15 cellular contexts compared by ENCODE assay signal in genomic region chr12:122928033-122928890, GRCh38.
DNase-seq lines count a peak whose midpoint lies in the region; ATAC-seq and TF ChIP-seq lines count a peak whose summit lies in the region.
"Had no signal": no experiment of that assay in that cellular context is flagged by ENCODE, and none has a peak within 500 bp of the region (broad histone marks: within the 10 kb centered on the region; RNA-seq: fewer than 3 reads in every experiment).

No MANE protein-coding gene starts in this region.

- H3K27me3 ChIP-seq in BLaER1, result no peaks in the 10 kb centered on the region
- H3K27me3 ChIP-seq in WERI-Rb-1 (ENCODE audit: insufficient read depth, low read depth, severe bottlenecking), result no peaks in the 10 kb centered on the region
- H3K27me3 ChIP-seq: BE2C had no signal

- CTCF ChIA-PET in RWPE1 (lab: Yijun Ruan, JAX), result interaction anchor here (0.6 kb wide), 1 partner anchor 900 kb away, joined by 5 read pairs; no protein-coding TSS in a partner anchor

- POLR2A ChIA-PET in RWPE1 (lab: Yijun Ruan, JAX; ENCODE audit: low non-redundant PET), result no interaction called here

- H3K27ac Mint-ChIP-seq in nephron progenitor cell, result peak overlapping the region; percentile 71
- no peak overlapping the region for H3K27ac Mint-ChIP-seq in stimulated activated effector memory CD8-positive, alpha-beta T cell treated with anti-CD3 and anti-CD28 coated beads, Interleukin-12 subunit alpha, Interleukin-12 subunit beta, amount 100 ng/mL, for 72 hours

- no peaks in the 10 kb centered on the region for H3K36me3 Mint-ChIP-seq in nephron progenitor cell (ENCODE audit: low read depth)
- H3K36me3 Mint-ChIP-seq in stimulated activated effector memory CD8-positive, alpha-beta T cell treated with anti-CD3 and anti-CD28 coated beads, Interleukin-12 subunit alpha, Interleukin-12 subunit beta, amount 100 ng/mL, for 72 hours, result no peaks in the 10 kb centered on the region
- H3K36me3 Mint-ChIP-seq: CD8-positive, alpha-beta memory T cell had no signal

- peaks cover 6% of the 10 kb centered on the region for H3K27me3 Mint-ChIP-seq in nephron progenitor cell (ENCODE audit: low read depth, poor library complexity)
- H3K27me3 Mint-ChIP-seq: CD8-positive, alpha-beta memory T cell had no signal

- peaks cover 38% of the 10 kb centered on the region for H3K4me1 ChIP-seq in BLaER1
- H3K4me1 ChIP-seq: BE2C had no signal

- no peak overlapping the region for H3K9ac ChIP-seq in BLaER1
- H3K9ac ChIP-seq: SK-N-SH had no signal

- no peaks in the 10 kb centered on the region for H3K9me3 Mint-ChIP-seq in nephron progenitor cell
- no peaks in the 10 kb centered on the region for H3K9me3 Mint-ChIP-seq in stimulated activated effector memory CD8-positive, alpha-beta T cell treated with anti-CD3 and anti-CD28 coated beads, Interleukin-12 subunit alpha, Interleukin-12 subunit beta, amount 100 ng/mL, for 72 hours
- H3K9me3 Mint-ChIP-seq: CD8-positive, alpha-beta memory T cell had no signal

- DNase-seq in KBM-7, result peak; percentile 9
- DNase-seq in WERI-Rb-1, result peak; percentile 87
- DNase-seq in nephron progenitor cell, result no peak
- DNase-seq in activated CD4-positive, CD25-positive, alpha-beta regulatory T cell treated with anti-CD3 and anti-CD28 coated beads, Interleukin-2, amount 50 U/mL, for 72 hours, result no peak
- DNase-seq in stimulated activated effector memory CD8-positive, alpha-beta T cell treated with anti-CD3 and anti-CD28 coated beads, Interleukin-12 subunit alpha, Interleukin-12 subunit beta, amount 100 ng/mL, for 72 hours (ENCODE audit: low spot score in 2 of 2), result no peak
- no peak for DNase-seq in RWPE1 (ENCODE audit: low spot score)
- DNase-seq in NCI-H2029 treated with DMSO at 0.1 percent for 48 hours (lab: John Stamatoyannopoulos, UW), result no peak
- DNase-seq: BE2C; CD8-positive, alpha-beta memory T cell; EL; Karpas-422; NCI-H2029; NCI-H524 treated with DMSO at 0.1 percent for 48 hours; SK-N-SH had no signal

- H3K4me2 ChIP-seq in BLaER1, result peak overlapping the region; percentile 38
- H3K4me2 ChIP-seq: SK-N-SH had no signal

- no peak overlapping the region for H3K4me3 Mint-ChIP-seq in nephron progenitor cell
- H3K4me3 Mint-ChIP-seq in stimulated activated effector memory CD8-positive, alpha-beta T cell treated with anti-CD3 and anti-CD28 coated beads, Interleukin-12 subunit alpha, Interleukin-12 subunit beta, amount 100 ng/mL, for 72 hours, result no peak overlapping the region

- in situ Hi-C loops in KBM-7 (cut with MboI; ENCODE audit: low pct_unique_long_range_greater_than_20kb, low sequenced_read_pairs), result no loop called here

- H3K36me3 ChIP-seq in BLaER1 (peaks cover 30% of the 10 kb centered on the region), WERI-Rb-1 (peaks cover 2% of the 10 kb centered on the region; the same call in 1 of the 2 replicates)
- H3K36me3 ChIP-seq: BE2C had no signal

- no peak overlapping the region for H3K4me3 ChIP-seq in BLaER1
- peak overlapping the region; percentile 9; the same call in 1 of the 2 replicates for H3K4me3 ChIP-seq in WERI-Rb-1 (ENCODE audit: low read depth, low read length)

- TF ChIP-seq CTCF in WERI-Rb-1 (IDR thresholded peaks at IDR 0.05; ENCODE audit: low read depth, low read length), result no peak
- TF ChIP-seq CTCF in nephron progenitor cell (IDR thresholded peaks at IDR 0.05), result no peak
- no peak for TF ChIP-seq CTCF in RWPE1 (conservative IDR thresholded peaks at IDR 0.05; ENCODE audit: low read depth)

- H3K4me1 Mint-ChIP-seq in nephron progenitor cell, result no peaks in the 10 kb centered on the region
- H3K4me1 Mint-ChIP-seq in stimulated activated effector memory CD8-positive, alpha-beta T cell treated with anti-CD3 and anti-CD28 coated beads, Interleukin-12 subunit alpha, Interleukin-12 subunit beta, amount 100 ng/mL, for 72 hours, result no peaks in the 10 kb centered on the region
- H3K4me1 Mint-ChIP-seq: CD8-positive, alpha-beta memory T cell had no signal

- no peaks in the 10 kb centered on the region for H3K9me3 ChIP-seq in BLaER1
- no peaks in the 10 kb centered on the region for H3K9me3 ChIP-seq in WERI-Rb-1 (ENCODE audit: severe bottlenecking)
- H3K9me3 ChIP-seq: BE2C, SK-N-SH had no signal

- no peak for ATAC-seq in stimulated activated effector memory CD8-positive, alpha-beta T cell treated with anti-CD3 and anti-CD28 coated beads, Interleukin-12 subunit alpha, Interleukin-12 subunit beta, amount 100 ng/mL, for 72 hours

- H3K27ac ChIP-seq in BLaER1, result peak overlapping the region; percentile 9; the same call in 1 of the 2 replicates
- peak overlapping the region; percentile 83 for H3K27ac ChIP-seq in WERI-Rb-1
- no peak overlapping the region for H3K27ac ChIP-seq in RWPE1

- H4K20me1 ChIP-seq in BLaER1, result no peaks in the 10 kb centered on the region

Comparison
In these comparisons a context has a peak if more than half of its experiments do, and no peak if none do; other contexts are left out.
1. DNase-seq: peak in KBM-7 (single experiment) and WERI-Rb-1 (single experiment); none in nephron progenitor cell (single experiment), activated CD4-positive, CD25-positive, alpha-beta regulatory T cell treated with anti-CD3 and anti-CD28 coated beads, Interleukin-2, amount 50 U/mL, for 72 hours (single experiment), stimulated activated effector memory CD8-positive, alpha-beta T cell treated with anti-CD3 and anti-CD28 coated beads, Interleukin-12 subunit alpha, Interleukin-12 subunit beta, amount 100 ng/mL, for 72 hours (0 of 2), RWPE1 (single experiment) and NCI-H2029 treated with DMSO at 0.1 percent for 48 hours (single experiment).